In genomic region chr1:13699936-13700520, GRCh38 we compare ENCODE assay signal across 8 cellular contexts. TPM values are rescaled to one million over a fixed set of nuclear protein-coding genes. Genes with fewer than 3 reads are reported as not detected.
DNase-seq lines count a peak whose midpoint lies in the region; ATAC-seq and TF ChIP-seq lines count a peak whose summit lies in the region.

PRDM2 (plus strand) TSS chr1:13700188; CDS start chr1:13715606, 15,418 bp downstream.

- no peaks in the 10 kb centered on the region for H4K20me1 ChIP-seq in hepatocyte (ENCODE audit: insufficient read depth, poor library complexity, severe bottlenecking)

- TF ChIP-seq CTCF in hepatocyte (IDR thresholded peaks at IDR 0.05; ENCODE audit: poor library complexity): no peak
- no peak for TF ChIP-seq CTCF in sigmoid colon (IDR thresholded peaks at IDR 0.05)

- ATAC-seq in GM19023 (IDR thresholded peaks at IDR 0.05; ENCODE audit: unreplicated experiment) (peak; percentile 36), HG03439 (IDR thresholded peaks at IDR 0.05; ENCODE audit: unreplicated experiment) (peak; percentile 41), T-helper 17 cell (peak; percentile 32)

- TF ChIP-seq POLR2A in sigmoid colon (IDR thresholded peaks at IDR 0.05): no peak

- peaks cover 5% of the 10 kb centered on the region for H3K27me3 Mint-ChIP-seq in T-helper 17 cell

- peak; percentile 81 for DNase-seq in AG08396 (ENCODE audit: low spot score)
- peak; percentile 52 to 65 (median 62) for DNase-seq in T-helper 17 cell
- DNase-seq in anterior cingulate cortex (lab: John Stamatoyannopoulos, UW): peak in 41 of 58 donors; percentile 10 to 63 (median 36)
- peak; percentile 78 for DNase-seq in hepatocyte (ENCODE audit: low spot score)
- peak; percentile 68 for DNase-seq in sigmoid colon
- DNase-seq in SHP77 treated with DMSO at 0.1 percent for 48 hours (lab: John Stamatoyannopoulos, UW): no peak

- 4% methylated on average over 56 of the region's 87 CpGs for WGBS in hepatocyte (ENCODE audit: low lambda C conversion rate, missing lambda C conversion rate)
- WGBS in sigmoid colon, 2 donors: 0 to 1% methylated on average over 87 of the region's 87 CpGs

- H3K9me3 ChIP-seq in T-helper 17 cell (ENCODE audit: control insufficient read depth, low read length, poor library complexity, severe bottlenecking) (no peaks in the 10 kb centered on the region), hepatocyte (ENCODE audit: low read depth) (no peaks in the 10 kb centered on the region), sigmoid colon (no peaks in the 10 kb centered on the region)

- H3K27ac ChIP-seq in hepatocyte (peak within 1 kb of the TSS; percentile 99), sigmoid colon (peak within 1 kb of the TSS; percentile 92 to 95 (median 93))

- TF ChIP-seq EP300 in sigmoid colon (IDR thresholded peaks at IDR 0.05): no peak

- H3K36me3 Mint-ChIP-seq in T-helper 17 cell (ENCODE audit: low read depth): peaks cover 5% of the 10 kb centered on the region

- H3K9me2 ChIP-seq in hepatocyte (replicated peaks; ENCODE audit: insufficient read depth): no peaks in the 10 kb centered on the region

- H3K27me3 ChIP-seq in hepatocyte (no peaks in the 10 kb centered on the region), sigmoid colon (no peaks in the 10 kb centered on the region)

- H3K4me3 ChIP-seq in hepatocyte (peak within 1 kb of the TSS; percentile 93), sigmoid colon (peak within 1 kb of the TSS; percentile 76 to 89 (median 79))

- H3K4me2 ChIP-seq in hepatocyte: peak within 1 kb of the TSS; percentile 93

- intact Hi-C loops in sigmoid colon (cut with DNase I): loop anchor here (1.0 kb wide), 1 partner anchor 49 kb away; no protein-coding TSS in a partner anchor

- H3K4me1 ChIP-seq in hepatocyte (ENCODE audit: insufficient read depth): peaks cover 6% of the 10 kb centered on the region
- peaks cover 2 to 27% (median 12%) of the 10 kb centered on the region in 4 donors for H3K4me1 ChIP-seq in sigmoid colon

- peaks cover 46% of the 10 kb centered on the region for H3K79me2 ChIP-seq in hepatocyte

- H3K36me3 ChIP-seq in hepatocyte (replicated peaks; ENCODE audit: insufficient read depth, low read depth) (no peaks in the 10 kb centered on the region), sigmoid colon (no peaks in the 10 kb centered on the region)

- H3K4me3 Mint-ChIP-seq in T-helper 17 cell: peak within 1 kb of the TSS; percentile 98

- peaks cover 32% of the 10 kb centered on the region for H3K4me1 Mint-ChIP-seq in T-helper 17 cell

- peak within 1 kb of the TSS; percentile 99 for H3K27ac Mint-ChIP-seq in T-helper 17 cell

- H2AFZ ChIP-seq in hepatocyte: peak within 1 kb of the TSS; percentile 100

RNA-seq across cellular contexts. Expression of gene PRDM2, which starts in this region (rescaled TPM):
- total RNA-seq in T-helper 17 cell: 100 to 1,000 TPM; 173 to 181 TPM
- 17.4 and 18.6 TPM in 2 replicates for total RNA-seq in hepatocyte
- 11.5 and 13.7 TPM in 2 replicates for polyA plus RNA-seq in hepatocyte
- 10 to 100 TPM; 34.6 to 53.2 (median 37.3) TPM for total RNA-seq in sigmoid colon
- polyA plus RNA-seq in sigmoid colon: 10 to 100 TPM in 1 of 3 donors, 1 to 10 TPM in 2; 6.7 to 20.1 (median 9.0) TPM
